ENCODE assay signal across 14 cellular contexts in genomic region chr22:42972592-42973535, GRCh38. TPM values are rescaled to one million over a fixed set of nuclear protein-coding genes. Genes with fewer than 3 reads are reported as not detected.
DNase-seq lines count a peak whose midpoint lies in the region; ATAC-seq lines count a peak whose summit lies in the region.
"Had no signal": no experiment of that assay in that cellular context is flagged by ENCODE, and none has a peak within 500 bp of the region (broad histone marks: within the 10 kb centered on the region; RNA-seq: fewer than 3 reads in every experiment).

No MANE protein-coding gene starts in this region.

- POLR2A ChIA-PET in naive thymus-derived CD4-positive, alpha-beta T cell (lab: Charles Lee), result no interaction called here

- no peak overlapping the region for H3K9ac ChIP-seq in duodenal mucosa (ENCODE audit: low read depth in 1 of 2, low read length in 2 of 2)

- H3K36me3 Mint-ChIP-seq in naive thymus-derived CD4-positive, alpha-beta T cell, result peaks cover 0 to 43% (median 19%) of the 10 kb centered on the region in 5 donors
- H3K36me3 Mint-ChIP-seq in activated T-helper 2 cell treated with anti-CD3 and anti-CD28 coated beads, Interferon-gamma antibody, Interleukin-2, Interleukin-4, amounts not matched to agents 10 μg/mL and 5 μg/mL and 100 μg/mL, durations not matched to agents 14 hours and 24 hours and 36 hours (ENCODE audit: low read depth), result peaks cover 15% of the 10 kb centered on the region

- H3K27me3 ChIP-seq in right cardiac atrium (ENCODE audit: control insufficient read depth, insufficient read depth) (no peaks in the 10 kb centered on the region), duodenal mucosa (ENCODE audit: control insufficient read depth in 1 of 2, insufficient read depth in 2 of 2, low read length in 2 of 2) (no peaks in the 10 kb centered on the region)
- H3K27me3 ChIP-seq in naive thymus-derived CD4-positive, alpha-beta T cell (ENCODE audit: control insufficient read depth in 2 of 2, insufficient read depth in 2 of 2, low read length in 2 of 2), result no peaks in the 10 kb centered on the region
- H3K27me3 ChIP-seq: heart right ventricle, vagina had no signal

- no peak overlapping the region for H3K4me3 ChIP-seq in right cardiac atrium (ENCODE audit: low read length)
- H3K4me3 ChIP-seq in duodenal mucosa (ENCODE audit: low read depth in 1 of 2, low read length in 2 of 2), result no peak overlapping the region
- H3K4me3 ChIP-seq in naive thymus-derived CD4-positive, alpha-beta T cell (ENCODE audit: low read length), result no peak overlapping the region
- H3K4me3 ChIP-seq: heart right ventricle, vagina had no signal

- intact Hi-C loops in Right ventricle myocardium superior (cut with DNase I), result no loop called here
- intact Hi-C loops in right cardiac atrium (cut with DNase I), result no loop called here
- intact Hi-C loops in naive thymus-derived CD4-positive, alpha-beta T cell (cut with micrococcal nuclease), result no loop called here
- intact Hi-C loops in activated T-helper 2 cell treated with anti-CD3 and anti-CD28 coated beads, Interferon-gamma antibody, Interleukin-2, Interleukin-4, amounts not matched to agents 10 μg/mL and 5 μg/mL and 100 μg/mL, durations not matched to agents 14 hours and 24 hours and 36 hours (cut with micrococcal nuclease), result no loop called here

- H3K27me3 Mint-ChIP-seq in naive thymus-derived CD4-positive, alpha-beta T cell, result no peaks in the 10 kb centered on the region
- H3K27me3 Mint-ChIP-seq in activated T-helper 2 cell treated with anti-CD3 and anti-CD28 coated beads, Interferon-gamma antibody, Interleukin-2, Interleukin-4, amounts not matched to agents 10 μg/mL and 5 μg/mL and 100 μg/mL, durations not matched to agents 14 hours and 24 hours and 36 hours (ENCODE audit: low read depth), result no peaks in the 10 kb centered on the region

- peaks cover 12 to 65% (median 44%) of the 10 kb centered on the region in 7 donors for H3K4me1 Mint-ChIP-seq in naive thymus-derived CD4-positive, alpha-beta T cell
- peaks cover 16% of the 10 kb centered on the region for H3K4me1 Mint-ChIP-seq in activated T-helper 2 cell treated with anti-CD3 and anti-CD28 coated beads, Interferon-gamma antibody, Interleukin-2, Interleukin-4, amounts not matched to agents 10 μg/mL and 5 μg/mL and 100 μg/mL, durations not matched to agents 14 hours and 24 hours and 36 hours (ENCODE audit: low read depth)

- H3K9me3 ChIP-seq in right cardiac atrium (ENCODE audit: control insufficient read depth, low read length) (no peaks in the 10 kb centered on the region), duodenal mucosa (ENCODE audit: control insufficient read depth in 1 of 2, low read length in 2 of 2) (no peaks in the 10 kb centered on the region)
- H3K9me3 ChIP-seq in naive thymus-derived CD4-positive, alpha-beta T cell (ENCODE audit: control insufficient read depth in 2 of 3, low read length in 3 of 3), result no peaks in the 10 kb centered on the region
- H3K9me3 ChIP-seq: heart right ventricle, vagina had no signal

- DNase-seq in Right ventricle myocardium superior, result no peak
- DNase-seq in right cardiac atrium, result no peak
- DNase-seq in naive thymus-derived CD4-positive, alpha-beta T cell, result no peak
- no peak for DNase-seq in epidermal melanocyte (ENCODE audit: insufficient read length, low spot score)
- no peak for DNase-seq in activated T-helper 2 cell treated with anti-CD3 and anti-CD28 coated beads, Interferon-gamma antibody, Interleukin-2, Interleukin-4, amounts not matched to agents 10 μg/mL and 5 μg/mL and 100 μg/mL, durations not matched to agents 14 hours and 24 hours and 36 hours (ENCODE audit: low spot score)
- DNase-seq: activated T-cell treated with anti-CD3 and anti-CD28 coated beads for 4 hours, heart right ventricle, NCI-H1694 treated with DMSO at 0.1 percent for 48 hours, NCI-H748 treated with DMSO at 0.1 percent for 48 hours, occipital lobe had no signal

- H3K4me1 ChIP-seq in right cardiac atrium (ENCODE audit: control insufficient read depth, insufficient read depth, low read length), result peaks cover 23% of the 10 kb centered on the region
- H3K4me1 ChIP-seq in duodenal mucosa (ENCODE audit: control insufficient read depth in 1 of 2, insufficient read depth in 2 of 2, low read length in 2 of 2), result peaks cover 34 to 35% of the 10 kb centered on the region in 2 donors
- H3K4me1 ChIP-seq in naive thymus-derived CD4-positive, alpha-beta T cell (ENCODE audit: control insufficient read depth in 2 of 2, insufficient read depth in 2 of 2, low read length in 2 of 2), result no peaks in the 10 kb centered on the region

- ATAC-seq in Right ventricle myocardium superior (ENCODE audit: poor library complexity), result peak; percentile 21
- ATAC-seq in right cardiac atrium, result no peak
- peak; percentile 63 for ATAC-seq in naive thymus-derived CD4-positive, alpha-beta T cell
- no peak for ATAC-seq in GM19395 (IDR thresholded peaks at IDR 0.05; ENCODE audit: unreplicated experiment)
- ATAC-seq in GM21360 (IDR thresholded peaks at IDR 0.05; ENCODE audit: unreplicated experiment), result no peak

- H3K27ac Mint-ChIP-seq in naive thymus-derived CD4-positive, alpha-beta T cell, result no peak overlapping the region
- H3K27ac Mint-ChIP-seq in activated T-helper 2 cell treated with anti-CD3 and anti-CD28 coated beads, Interferon-gamma antibody, Interleukin-2, Interleukin-4, amounts not matched to agents 10 μg/mL and 5 μg/mL and 100 μg/mL, durations not matched to agents 14 hours and 24 hours and 36 hours, result no peak overlapping the region

- WGBS in right cardiac atrium, result 80% methylated on average over 10 of the region's 10 CpGs

- H3K4me3 Mint-ChIP-seq in naive thymus-derived CD4-positive, alpha-beta T cell, result no peak overlapping the region
- H3K4me3 Mint-ChIP-seq in activated T-helper 2 cell treated with anti-CD3 and anti-CD28 coated beads, Interferon-gamma antibody, Interleukin-2, Interleukin-4, amounts not matched to agents 10 μg/mL and 5 μg/mL and 100 μg/mL, durations not matched to agents 14 hours and 24 hours and 36 hours (ENCODE audit: low read depth), result no peak overlapping the region

- H3K27ac ChIP-seq in right cardiac atrium (ENCODE audit: low read length) (no peak overlapping the region), duodenal mucosa (ENCODE audit: low read depth, low read length) (peak overlapping the region; percentile 46)
- H3K27ac ChIP-seq in naive thymus-derived CD4-positive, alpha-beta T cell (ENCODE audit: low read depth, low read length), result no peak overlapping the region
- H3K27ac ChIP-seq: vagina had no signal

- peaks cover 0 to 4% of the 10 kb centered on the region in 2 donors for H3K36me3 ChIP-seq in duodenal mucosa (ENCODE audit: control insufficient read depth in 1 of 2, insufficient read depth in 2 of 2, low read length in 2 of 2)
- peaks cover 0 to 4% (median 0%) of the 10 kb centered on the region in 3 experiments for H3K36me3 ChIP-seq in naive thymus-derived CD4-positive, alpha-beta T cell (ENCODE audit: control insufficient read depth in 2 of 3, insufficient read depth in 3 of 3, low read length in 3 of 3)
- H3K36me3 ChIP-seq: heart right ventricle, vagina had no signal

- H3K9me3 Mint-ChIP-seq in naive thymus-derived CD4-positive, alpha-beta T cell, result peaks cover 0 to 6% (median 3%) of the 10 kb centered on the region in 11 donors
- no peaks in the 10 kb centered on the region for H3K9me3 Mint-ChIP-seq in activated T-helper 2 cell treated with anti-CD3 and anti-CD28 coated beads, Interferon-gamma antibody, Interleukin-2, Interleukin-4, amounts not matched to agents 10 μg/mL and 5 μg/mL and 100 μg/mL, durations not matched to agents 14 hours and 24 hours and 36 hours

- CTCF ChIA-PET in naive thymus-derived CD4-positive, alpha-beta T cell (lab: Charles Lee), result no interaction called here

RNA-seq across cellular contexts. Expression of gene PACSIN2, which starts 42.1 kb away (rescaled TPM):
- total RNA-seq in Right ventricle myocardium superior, result 60.2 TPM
- total RNA-seq in right cardiac atrium, result 10 to 100 TPM; 66.7 to 85.6 (median 69.8) TPM
- polyA plus RNA-seq in right cardiac atrium, result 40.4 TPM
- 10 to 100 TPM; 27.6 to 62.5 (median 38.1) TPM for total RNA-seq in naive thymus-derived CD4-positive, alpha-beta T cell
- polyA plus RNA-seq in naive thymus-derived CD4-positive, alpha-beta T cell, result 10 to 100 TPM; 26.6 to 36.3 TPM
- total RNA-seq in activated T-helper 2 cell treated with anti-CD3 and anti-CD28 coated beads, Interferon-gamma antibody, Interleukin-2, Interleukin-4, amounts not matched to agents 10 μg/mL and 5 μg/mL and 100 μg/mL, durations not matched to agents 14 hours and 24 hours and 36 hours, result 30.8 and 32.5 TPM in 2 replicates

Comparison
In these comparisons a context has a peak if more than half of its experiments do, and no peak if none do; other contexts are left out.
1. ATAC-seq: peak in Right ventricle myocardium superior (single experiment) and naive thymus-derived CD4-positive, alpha-beta T cell (single experiment); none in right cardiac atrium (0 of 2), GM19395 (single experiment) and GM21360 (single experiment).